In genomic region chr1:65343286-65343685, GRCh38 we compare ENCODE assay signal across 21 cellular contexts. TPM values are rescaled to one million over a fixed set of nuclear protein-coding genes. Genes with fewer than 3 reads are reported as not detected.
DNase-seq lines count a peak whose midpoint lies in the region; ATAC-seq and TF ChIP-seq lines count a peak whose summit lies in the region.
"Had no signal": no experiment of that assay in that cellular context is flagged by ENCODE, and none has a peak within 500 bp of the region (broad histone marks: within the 10 kb centered on the region; RNA-seq: fewer than 3 reads in every experiment).

No MANE protein-coding gene starts in this region.

- no peaks in the 10 kb centered on the region for H3K9me3 ChIP-seq in breast epithelium

- no TSS peak for BruUV-seq in MCF 10A (replicated peaks; lab: Mats Ljungman, UMichigan)

- no peaks in the 10 kb centered on the region for H3K36me3 Mint-ChIP-seq in MCF 10A (ENCODE audit: insufficient read depth, unreplicated experiment)
- H3K36me3 Mint-ChIP-seq: activated naive CD8-positive, alpha-beta T cell; CD4-positive, alpha-beta memory T cell; stimulated activated naive B cell treated with anti-CD40 and anti-IgM and Interleukin-4, amounts not matched to agents 10 μg/mL and 1 μg/mL and 100 μg/mL, for 72 hours; type B pancreatic cell had no signal

- CTCF ChIA-PET in MCF 10A (lab: Yijun Ruan, JAX), result interaction anchor here (1.4 kb wide), 1 partner anchor 19 kb away, joined by 3 read pairs; no protein-coding TSS in a partner anchor

- H3K27ac ChIP-seq in breast epithelium, result no peak overlapping the region

- H3K4me3 Mint-ChIP-seq in MCF 10A (ENCODE audit: unreplicated experiment), result peak overlapping the region; percentile 63
- H3K4me3 Mint-ChIP-seq: activated naive CD8-positive, alpha-beta T cell; CD4-positive, alpha-beta memory T cell; stimulated activated naive B cell treated with anti-CD40 and anti-IgM and Interleukin-4, amounts not matched to agents 10 μg/mL and 1 μg/mL and 100 μg/mL, for 72 hours; type B pancreatic cell had no signal

- DNase-seq in MCF 10A (ENCODE audit: unreplicated experiment), result peak; percentile 92
- no peak for DNase-seq in breast epithelium (ENCODE audit: low spot score in 2 of 2)
- peak; percentile 86 for DNase-seq in amniotic epithelial cell (ENCODE audit: low read depth)
- peak; percentile 68 for DNase-seq in fibroblast of peridontal ligament (ENCODE audit: extremely low read depth)
- DNase-seq in stromal cell of bone marrow (ENCODE audit: low read depth), result peak; percentile 56
- DNase-seq in activated effector memory CD4-positive, alpha-beta T cell treated with Interleukin-2 at 50 U/mL for 16 hours, result no peak
- no peak for DNase-seq in activated gamma-delta T cell (lab: John Stamatoyannopoulos, UW)
- no peak for DNase-seq in Right ventricle myocardium inferior (ENCODE audit: missing footprints)
- DNase-seq: 8988T; activated CD4-positive, alpha-beta T cell treated with anti-CD3 and anti-CD28 coated beads for 4 hours; activated T-cell treated with anti-CD3 and anti-CD28 coated beads for 4 hours; CD4-positive, alpha-beta memory T cell; cerebellar nuclear complex; NCI-H1417; NCI-H2227 treated with DMSO at 0.1 percent for 48 hours; stimulated activated naive B cell treated with anti-CD40 and anti-IgM and Interleukin-4, amounts not matched to agents 10 μg/mL and 1 μg/mL and 100 μg/mL, for 72 hours; T1000 had no signal

- no peaks in the 10 kb centered on the region for H3K27me3 ChIP-seq in breast epithelium

- peak overlapping the region; percentile 70 for H3K27ac Mint-ChIP-seq in MCF 10A (ENCODE audit: low read depth, unreplicated experiment)
- H3K27ac Mint-ChIP-seq: activated naive CD8-positive, alpha-beta T cell; CD4-positive, alpha-beta memory T cell; stimulated activated naive B cell treated with anti-CD40 and anti-IgM and Interleukin-4, amounts not matched to agents 10 μg/mL and 1 μg/mL and 100 μg/mL, for 72 hours; type B pancreatic cell had no signal

- POLR2A ChIA-PET in MCF 10A (lab: Yijun Ruan, JAX), result interaction anchor here (0.8 to 2.0 kb wide), 6 partner anchors 33 to 94 kb away, joined by 3 to 9 read pairs (median 5); no protein-coding TSS in a partner anchor

- no peaks in the 10 kb centered on the region for H3K27me3 Mint-ChIP-seq in MCF 10A (ENCODE audit: insufficient read depth, unreplicated experiment)
- H3K27me3 Mint-ChIP-seq: activated naive CD8-positive, alpha-beta T cell; CD4-positive, alpha-beta memory T cell; stimulated activated naive B cell treated with anti-CD40 and anti-IgM and Interleukin-4, amounts not matched to agents 10 μg/mL and 1 μg/mL and 100 μg/mL, for 72 hours; type B pancreatic cell had no signal

- H3K9me3 Mint-ChIP-seq in MCF 10A (ENCODE audit: unreplicated experiment), result no peaks in the 10 kb centered on the region
- H3K9me3 Mint-ChIP-seq: CD4-positive, alpha-beta memory T cell; stimulated activated naive B cell treated with anti-CD40 and anti-IgM and Interleukin-4, amounts not matched to agents 10 μg/mL and 1 μg/mL and 100 μg/mL, for 72 hours; type B pancreatic cell had no signal

- H3K36me3 ChIP-seq in breast epithelium, result no peaks in the 10 kb centered on the region

- TF ChIP-seq CTCF in MCF 10A (IDR thresholded peaks at IDR 0.05; ENCODE audit: unreplicated experiment) (no peak), breast epithelium (IDR thresholded peaks at IDR 0.05) (no peak)

- intact Hi-C loops in MCF 10A (cut with micrococcal nuclease), result loop anchor here (1.0 to 5.0 kb wide), 4 partner anchors 54 to 89 kb away; partner anchors contain the start of genes LEPR and LEPROT
- intact Hi-C loops in breast epithelium (cut with DNase I; ENCODE audit: low total_unique reads), result no loop called here
- intact Hi-C loops in Right ventricle myocardium inferior (cut with DNase I), result no loop called here

- H3K4me3 ChIP-seq in breast epithelium, result no peak overlapping the region
- H3K4me3 ChIP-seq: smooth muscle cell had no signal

- TF ChIP-seq POLR2A in breast epithelium (IDR thresholded peaks at IDR 0.05), result no peak

- no peaks in the 10 kb centered on the region for H3K4me1 ChIP-seq in breast epithelium

- H3K4me1 Mint-ChIP-seq in MCF 10A (ENCODE audit: insufficient read depth, unreplicated experiment), result peaks cover 26% of the 10 kb centered on the region
- H3K4me1 Mint-ChIP-seq: stimulated activated naive B cell treated with anti-CD40 and anti-IgM and Interleukin-4, amounts not matched to agents 10 μg/mL and 1 μg/mL and 100 μg/mL, for 72 hours had no signal

- no peak for ATAC-seq in Right ventricle myocardium inferior
- ATAC-seq: left lobe of liver; stimulated activated naive B cell treated with anti-CD40 and anti-IgM and Interleukin-4, amounts not matched to agents 10 μg/mL and 1 μg/mL and 100 μg/mL, for 72 hours had no signal

RNA-seq across cellular contexts. Expression of gene DNAJC6, which starts 33.9 kb away (rescaled TPM):
- total RNA-seq in MCF 10A (2022) (7.9 and 8.4 TPM in 2 replicates), breast epithelium (1 to 10 TPM in 2 of 3 donors, under 1 TPM in 1; 0.96 to 6.2 (median 4.2) TPM), Right ventricle myocardium inferior (2.0 TPM)

Comparison
In these comparisons a context has a peak if more than half of its experiments do, and no peak if none do; other contexts are left out.
1. DNase-seq: peak in MCF 10A (single experiment), amniotic epithelial cell (single experiment), fibroblast of peridontal ligament (single experiment) and stromal cell of bone marrow (single experiment); none in breast epithelium (0 of 2), activated effector memory CD4-positive, alpha-beta T cell treated with Interleukin-2 at 50 U/mL for 16 hours (single experiment), activated gamma-delta T cell (single experiment) and Right ventricle myocardium inferior (single experiment).